Comparison of ENCODE assay signal across 3 cellular contexts in the genomic region with DNA sequence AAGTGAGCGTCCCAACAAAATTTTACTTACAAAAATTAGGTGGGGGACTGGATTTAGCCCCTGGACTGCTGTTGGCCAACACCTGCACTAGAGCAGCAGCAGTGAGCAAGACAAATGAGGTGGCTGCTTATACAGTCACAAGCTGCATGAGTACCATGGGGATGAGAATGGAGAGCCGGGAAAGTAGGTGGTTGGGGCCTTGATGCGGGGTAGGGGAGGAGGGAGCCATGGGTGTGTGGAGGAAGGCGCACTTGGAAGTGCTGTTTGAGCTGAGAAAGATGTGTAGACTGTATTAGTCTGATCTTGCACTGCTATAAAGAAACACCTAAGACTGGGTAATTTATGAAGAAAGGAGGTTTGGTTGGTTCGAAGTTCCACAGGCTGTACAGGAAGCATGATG. TPM values are rescaled to one million over a fixed set of nuclear protein-coding genes. Genes with fewer than 3 reads are reported as not detected.
"Had no signal": no experiment of that assay in that cellular context is flagged by ENCODE, and none has a peak within 500 bp of the region (broad histone marks: within the 10 kb centered on the region; RNA-seq: fewer than 3 reads in every experiment).

No MANE protein-coding gene starts in this region.

RNA-seq across cellular contexts. Expression of a gene that starts 31.0 kb away (rescaled TPM):
- total RNA-seq: activated CD4-positive, alpha-beta memory T cell treated with anti-CD3 and anti-CD28 coated beads for 36 hours; activated naive CD4-positive, alpha-beta T cell treated with anti-CD3 and anti-CD28 coated beads for 36 hours; activated T-helper 17 cell treated with anti-CD3 and anti-CD28 coated beads, Interleukin-2, amount 50 U/mL, for 72 hours had no signal
